8 cellular contexts compared by ENCODE assay signal in genomic region chr6:158031445-158032353, GRCh38. TPM values are rescaled to one million over a fixed set of nuclear protein-coding genes. Genes with fewer than 3 reads are reported as not detected.
DNase-seq lines count a peak whose midpoint lies in the region; ATAC-seq and TF ChIP-seq lines count a peak whose summit lies in the region.

No MANE protein-coding gene starts in this region.

- peak; percentile 18 to 31 for ATAC-seq in CD4-positive, CD25-positive, alpha-beta regulatory T cell (ENCODE audit: low read depth in 2 of 2)
- ATAC-seq in HG02870 (IDR thresholded peaks at IDR 0.05; ENCODE audit: unreplicated experiment) (no peak), GM19455 (IDR thresholded peaks at IDR 0.05; ENCODE audit: unreplicated experiment) (no peak)

- DNase-seq in CD4-positive, CD25-positive, alpha-beta regulatory T cell = peak in 1 of 3 donors; percentile 32
- DNase-seq in HFFc6 (peak; percentile 83), SW 1271 (lab: John Stamatoyannopoulos, UW) (peak; percentile 57 to 91), caudate nucleus (lab: John Stamatoyannopoulos, UW) (peak in 4 of 61 donors; percentile 14 to 54 (median 24)), HuH-7 (ENCODE audit: low spot score) (no peak)

- H3K4me3 ChIP-seq in CD4-positive, CD25-positive, alpha-beta regulatory T cell (ENCODE audit: low read depth, low read length) = no peak overlapping the region
- H3K4me3 ChIP-seq in mucosa of rectum (ENCODE audit: low read length in 2 of 2) = no peak overlapping the region

- H3K9me3 Mint-ChIP-seq in CD4-positive, CD25-positive, alpha-beta regulatory T cell = peaks cover 0 to 5% (median 0%) of the 10 kb centered on the region in 7 donors
- no peaks in the 10 kb centered on the region for H3K9me3 Mint-ChIP-seq in HFFc6

- H3K4me1 ChIP-seq in CD4-positive, CD25-positive, alpha-beta regulatory T cell (ENCODE audit: control insufficient read depth, insufficient read depth, low read length, poor library complexity, severe bottlenecking) = peaks cover 19% of the 10 kb centered on the region
- peaks cover 20 to 30% of the 10 kb centered on the region in 2 donors for H3K4me1 ChIP-seq in mucosa of rectum (ENCODE audit: control insufficient read depth in 2 of 2, insufficient read depth in 2 of 2, low read length in 2 of 2)

- no peak overlapping the region for H3K27ac ChIP-seq in CD4-positive, CD25-positive, alpha-beta regulatory T cell (ENCODE audit: insufficient read depth, low read length, poor library complexity, severe bottlenecking)
- H3K27ac ChIP-seq in caudate nucleus (ENCODE audit: low read depth, low read length) (peak overlapping the region; percentile 77), mucosa of rectum (ENCODE audit: low read depth in 2 of 2, low read length in 2 of 2) (peak overlapping the region; percentile 35 to 38)

- H3K36me3 Mint-ChIP-seq in CD4-positive, CD25-positive, alpha-beta regulatory T cell = peaks cover 42% of the 10 kb centered on the region
- H3K36me3 Mint-ChIP-seq in HFFc6 (ENCODE audit: low read depth) = peaks cover 43% of the 10 kb centered on the region

- no peak overlapping the region for H3K4me3 Mint-ChIP-seq in CD4-positive, CD25-positive, alpha-beta regulatory T cell
- H3K4me3 Mint-ChIP-seq in HFFc6 = peak overlapping the region; percentile 78

- H3K27ac Mint-ChIP-seq in CD4-positive, CD25-positive, alpha-beta regulatory T cell = peak overlapping the region; percentile 80 to 91 (median 83)
- peak overlapping the region; percentile 98 for H3K27ac Mint-ChIP-seq in HFFc6

- no peak overlapping the region for H3K9ac ChIP-seq in mucosa of rectum (ENCODE audit: low read depth in 1 of 2, low read length in 2 of 2)

- peaks cover 4% of the 10 kb centered on the region for H3K36me3 ChIP-seq in CD4-positive, CD25-positive, alpha-beta regulatory T cell (ENCODE audit: control insufficient read depth, insufficient read depth, low read length)
- peaks cover 8 to 11% of the 10 kb centered on the region in 2 donors for H3K36me3 ChIP-seq in mucosa of rectum (ENCODE audit: control insufficient read depth in 2 of 2, insufficient read depth in 2 of 2, low read length in 2 of 2)

- no peaks in the 10 kb centered on the region for H3K27me3 Mint-ChIP-seq in CD4-positive, CD25-positive, alpha-beta regulatory T cell
- H3K27me3 Mint-ChIP-seq in HFFc6 (ENCODE audit: insufficient read depth) = peaks cover 10% of the 10 kb centered on the region

- no peaks in the 10 kb centered on the region for H3K9me3 ChIP-seq in CD4-positive, CD25-positive, alpha-beta regulatory T cell (ENCODE audit: control insufficient read depth in 2 of 2, low read length in 2 of 2)
- no peaks in the 10 kb centered on the region for H3K9me3 ChIP-seq in mucosa of rectum (ENCODE audit: control insufficient read depth in 2 of 2, low read length in 2 of 2)

- no peak for TF ChIP-seq CTCF in HFFc6 (IDR thresholded peaks at IDR 0.05)

- H3K4me1 Mint-ChIP-seq in CD4-positive, CD25-positive, alpha-beta regulatory T cell = peaks cover 0 to 25% (median 20%) of the 10 kb centered on the region in 4 donors
- peaks cover 49% of the 10 kb centered on the region for H3K4me1 Mint-ChIP-seq in HFFc6 (ENCODE audit: low read depth)

- H3K27me3 ChIP-seq in CD4-positive, CD25-positive, alpha-beta regulatory T cell (ENCODE audit: control insufficient read depth, insufficient read depth, low read length) = no peaks in the 10 kb centered on the region
- no peaks in the 10 kb centered on the region for H3K27me3 ChIP-seq in mucosa of rectum (ENCODE audit: control insufficient read depth in 2 of 2, insufficient read depth in 2 of 2, low read length in 2 of 2)

RNA-seq across cellular contexts. Expression of gene SYNJ2, which starts 50.0 kb away (rescaled TPM):
- total RNA-seq in CD4-positive, CD25-positive, alpha-beta regulatory T cell = 46.3 TPM
- polyA plus RNA-seq in CD4-positive, CD25-positive, alpha-beta regulatory T cell = 10 to 100 TPM in 2 of 4 donors, 1 to 10 TPM in 2; 6.4 to 12.4 (median 8.6) TPM
- 10 to 100 TPM; 31.8 to 46.4 (median 41.3) TPM for total RNA-seq in HFFc6 (2021; fragmentation: NEBNext Ultra II Directional; extraction: Animal tissue kit (Norgen Biotek cat#: 25700))

Comparison
In these comparisons a context has a peak if more than half of its experiments do, and no peak if none do; other contexts are left out.
1. ATAC-seq: peak in CD4-positive, CD25-positive, alpha-beta regulatory T cell (2 of 2); none in HG02870 (single experiment) and GM19455 (single experiment).